9 cellular contexts compared by ENCODE assay signal in the genomic region with DNA sequence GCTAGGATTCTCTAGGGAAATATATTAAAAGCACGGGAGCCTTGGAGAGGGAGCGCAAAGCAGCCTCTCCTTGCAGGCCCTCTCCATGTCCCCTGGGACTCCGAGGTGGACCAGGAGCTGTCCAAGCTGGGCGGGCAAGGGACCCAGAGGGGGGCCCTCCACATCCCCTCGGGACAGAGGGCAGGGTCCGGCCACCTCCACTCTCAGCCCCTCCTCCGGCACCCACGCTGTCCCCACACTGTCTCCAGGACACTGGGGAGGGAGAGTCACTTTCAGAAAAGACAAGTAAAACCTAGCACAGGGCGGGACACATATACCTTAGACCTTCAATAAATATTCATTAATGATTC.
DNase-seq lines count a peak whose midpoint lies in the region; ATAC-seq and TF ChIP-seq lines count a peak whose summit lies in the region.
"Had no signal": no experiment of that assay in that cellular context is flagged by ENCODE, and none has a peak within 500 bp of the region (broad histone marks: within the 10 kb centered on the region; RNA-seq: fewer than 3 reads in every experiment).

No MANE protein-coding gene starts in this region.

- no peaks in the 10 kb centered on the region for H3F3A ChIP-seq in neural cell (ENCODE audit: insufficient read depth, low read length, poor library complexity, severe bottlenecking)

- peaks cover 0 to 34% (median 0%) of the 10 kb centered on the region in 7 donors for H3K27me3 ChIP-seq in heart right ventricle
- H3K27me3 ChIP-seq in neural cell (ENCODE audit: insufficient read depth, low read depth, low read length), result peaks cover 32% of the 10 kb centered on the region
- H3K27me3 ChIP-seq in vagina, result no peaks in the 10 kb centered on the region

- no peak for TF ChIP-seq POLR2A in vagina (IDR thresholded peaks at IDR 0.05)

- intact Hi-C loops in heart right ventricle (cut with DNase I), result no loop called here
- intact Hi-C loops in cardiac septum (cut with DNase I), result no loop called here
- intact Hi-C loops in vagina (cut with DNase I), result no loop called here

- no peak for TF ChIP-seq EP300 in neural cell (conservative IDR thresholded peaks at IDR 0.05; ENCODE audit: poor library complexity, severe bottlenecking)

- H3K27ac ChIP-seq in heart right ventricle, result peak overlapping the region in 3 of 10 donors; percentile 27 to 44 (median 35)
- no peak overlapping the region for H3K27ac ChIP-seq in neural cell (ENCODE audit: low read length)
- H3K27ac ChIP-seq in vagina, result peak overlapping the region; percentile 9
- H3K27ac ChIP-seq: BLaER1 treated with 17β-estradiol and CSF1 and Interleukin-3, amounts not matched to agents 10 nM and 100 nM had no signal

- peaks cover 0 to 29% (median 13%) of the 10 kb centered on the region in 9 donors for H3K4me1 ChIP-seq in heart right ventricle
- peaks cover 24% of the 10 kb centered on the region for H3K4me1 ChIP-seq in vagina
- H3K4me1 ChIP-seq: BLaER1 treated with 17β-estradiol and CSF1 and Interleukin-3, amounts not matched to agents 10 nM and 100 nM had no signal

- no peak for DNase-seq in heart right ventricle
- DNase-seq in cardiac septum (ENCODE audit: low spot score), result no peak
- no peak for DNase-seq in epithelial cell of proximal tubule (ENCODE audit: low read depth)
- no peak for DNase-seq in vagina (ENCODE audit: extremely low spot score in 2 of 2)
- DNase-seq in stimulated activated naive CD4-positive, alpha-beta T cell (lab: John Stamatoyannopoulos, UW), result no peak
- no peak for DNase-seq in activated gamma-delta T cell (lab: John Stamatoyannopoulos, UW)

- H3K4me3 ChIP-seq in heart right ventricle (peak overlapping the region; percentile 37 to 62 (median 60)), epithelial cell of proximal tubule (ENCODE audit: low read depth, low read length) (peak overlapping the region; percentile 68), neural cell (ENCODE audit: low read length) (peak overlapping the region; percentile 72), vagina (peak overlapping the region; percentile 50 to 61)
- H3K4me3 ChIP-seq: BLaER1 treated with 17β-estradiol and CSF1 and Interleukin-3, amounts not matched to agents 10 nM and 100 nM had no signal

- H4K20me1 ChIP-seq in neural cell (ENCODE audit: insufficient read depth), result no peaks in the 10 kb centered on the region
- H4K20me1 ChIP-seq: BLaER1 treated with 17β-estradiol and CSF1 and Interleukin-3, amounts not matched to agents 10 nM and 100 nM had no signal

- WGBS in heart right ventricle, 2 donors, result 31 to 45% methylated on average over 9 of the region's 9 CpGs

- H3K9ac ChIP-seq in neural cell (ENCODE audit: low read length), result no peak overlapping the region
- H3K9ac ChIP-seq: BLaER1 treated with 17β-estradiol and CSF1 and Interleukin-3, amounts not matched to agents 10 nM and 100 nM had no signal

- H3K4me2 ChIP-seq in neural cell (ENCODE audit: low read length), result no peak overlapping the region
- H3K4me2 ChIP-seq: BLaER1 treated with 17β-estradiol and CSF1 and Interleukin-3, amounts not matched to agents 10 nM and 100 nM had no signal

- no peak overlapping the region for H2AFZ ChIP-seq in neural cell (ENCODE audit: low read depth, low read length)

- TF ChIP-seq CTCF in heart right ventricle (IDR thresholded peaks at IDR 0.05), result no peak
- no peak for TF ChIP-seq CTCF in epithelial cell of proximal tubule (conservative IDR thresholded peaks at IDR 0.05; ENCODE audit: low read depth, low read length)
- TF ChIP-seq CTCF in neural cell (IDR thresholded peaks at IDR 0.05; ENCODE audit: poor library complexity, severe bottlenecking), result no peak
- no peak for TF ChIP-seq CTCF in vagina (IDR thresholded peaks at IDR 0.05)

- H3K9me3 ChIP-seq in heart right ventricle (peaks cover 0 to 9% (median 0%) of the 10 kb centered on the region in 11 donors), neural cell (ENCODE audit: low read length) (no peaks in the 10 kb centered on the region), vagina (no peaks in the 10 kb centered on the region)

- ATAC-seq in heart right ventricle (peak in 4 of 8 donors; percentile 16 to 57 (median 20)), GM18502 (IDR thresholded peaks at IDR 0.05; ENCODE audit: poor library complexity, unreplicated experiment) (no peak)

- no peaks in the 10 kb centered on the region for H3K79me2 ChIP-seq in neural cell (replicated peaks; ENCODE audit: insufficient read depth, low read length)

- no peak for TF ChIP-seq RAD21 in neural cell (conservative IDR thresholded peaks at IDR 0.05)

- H3K36me3 ChIP-seq in heart right ventricle, result no peaks in the 10 kb centered on the region
- no peaks in the 10 kb centered on the region for H3K36me3 ChIP-seq in neural cell (ENCODE audit: insufficient read depth, low read length)
- no peaks in the 10 kb centered on the region for H3K36me3 ChIP-seq in vagina
- H3K36me3 ChIP-seq: BLaER1 treated with 17β-estradiol and CSF1 and Interleukin-3, amounts not matched to agents 10 nM and 100 nM had no signal

- H3K9me2 ChIP-seq in neural cell (ENCODE audit: insufficient read depth, low read length), result no peaks in the 10 kb centered on the region

TF ChIP-seq in neural cell, 6 proteins besides CTCF, POLR2A, EP300 and RAD21:
- TF ChIP-seq MXI1 (conservative IDR thresholded peaks at IDR 0.05; ENCODE audit: poor library complexity, severe bottlenecking), result no peak
- TF ChIP-seq POLR2AphosphoS5 (IDR thresholded peaks at IDR 0.05), result no peak
- TF ChIP-seq, protein P1, sequence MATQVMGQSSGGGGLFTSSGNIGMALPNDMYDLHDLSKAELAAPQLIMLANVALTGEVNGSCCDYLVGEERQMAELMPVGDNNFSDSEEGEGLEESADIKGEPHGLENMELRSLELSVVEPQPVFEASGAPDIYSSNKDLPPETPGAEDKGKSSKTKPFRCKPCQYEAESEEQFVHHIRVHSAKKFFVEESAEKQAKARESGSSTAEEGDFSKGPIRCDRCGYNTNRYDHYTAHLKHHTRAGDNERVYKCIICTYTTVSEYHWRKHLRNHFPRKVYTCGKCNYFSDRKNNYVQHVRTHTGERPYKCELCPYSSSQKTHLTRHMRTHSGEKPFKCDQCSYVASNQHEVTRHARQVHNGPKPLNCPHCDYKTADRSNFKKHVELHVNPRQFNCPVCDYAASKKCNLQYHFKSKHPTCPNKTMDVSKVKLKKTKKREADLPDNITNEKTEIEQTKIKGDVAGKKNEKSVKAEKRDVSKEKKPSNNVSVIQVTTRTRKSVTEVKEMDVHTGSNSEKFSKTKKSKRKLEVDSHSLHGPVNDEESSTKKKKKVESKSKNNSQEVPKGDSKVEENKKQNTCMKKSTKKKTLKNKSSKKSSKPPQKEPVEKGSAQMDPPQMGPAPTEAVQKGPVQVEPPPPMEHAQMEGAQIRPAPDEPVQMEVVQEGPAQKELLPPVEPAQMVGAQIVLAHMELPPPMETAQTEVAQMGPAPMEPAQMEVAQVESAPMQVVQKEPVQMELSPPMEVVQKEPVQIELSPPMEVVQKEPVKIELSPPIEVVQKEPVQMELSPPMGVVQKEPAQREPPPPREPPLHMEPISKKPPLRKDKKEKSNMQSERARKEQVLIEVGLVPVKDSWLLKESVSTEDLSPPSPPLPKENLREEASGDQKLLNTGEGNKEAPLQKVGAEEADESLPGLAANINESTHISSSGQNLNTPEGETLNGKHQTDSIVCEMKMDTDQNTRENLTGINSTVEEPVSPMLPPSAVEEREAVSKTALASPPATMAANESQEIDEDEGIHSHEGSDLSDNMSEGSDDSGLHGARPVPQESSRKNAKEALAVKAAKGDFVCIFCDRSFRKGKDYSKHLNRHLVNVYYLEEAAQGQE (IDR thresholded peaks at IDR 0.05; ENCODE audit: borderline replicate concordance), result no peak
- TF ChIP-seq EZH2 (IDR thresholded peaks at IDR 0.05; ENCODE audit: borderline replicate concordance, insufficient read depth, low read length, poor library complexity, severe bottlenecking), result no peak
- TF ChIP-seq TAF1 (IDR thresholded peaks at IDR 0.05; ENCODE audit: low read depth), result no peak
- TF ChIP-seq SMC3 (conservative IDR thresholded peaks at IDR 0.05; ENCODE audit: poor library complexity), result no peak
TF ChIP-seq in neural cell: peak in this region for 0.
